In the genomic region with DNA sequence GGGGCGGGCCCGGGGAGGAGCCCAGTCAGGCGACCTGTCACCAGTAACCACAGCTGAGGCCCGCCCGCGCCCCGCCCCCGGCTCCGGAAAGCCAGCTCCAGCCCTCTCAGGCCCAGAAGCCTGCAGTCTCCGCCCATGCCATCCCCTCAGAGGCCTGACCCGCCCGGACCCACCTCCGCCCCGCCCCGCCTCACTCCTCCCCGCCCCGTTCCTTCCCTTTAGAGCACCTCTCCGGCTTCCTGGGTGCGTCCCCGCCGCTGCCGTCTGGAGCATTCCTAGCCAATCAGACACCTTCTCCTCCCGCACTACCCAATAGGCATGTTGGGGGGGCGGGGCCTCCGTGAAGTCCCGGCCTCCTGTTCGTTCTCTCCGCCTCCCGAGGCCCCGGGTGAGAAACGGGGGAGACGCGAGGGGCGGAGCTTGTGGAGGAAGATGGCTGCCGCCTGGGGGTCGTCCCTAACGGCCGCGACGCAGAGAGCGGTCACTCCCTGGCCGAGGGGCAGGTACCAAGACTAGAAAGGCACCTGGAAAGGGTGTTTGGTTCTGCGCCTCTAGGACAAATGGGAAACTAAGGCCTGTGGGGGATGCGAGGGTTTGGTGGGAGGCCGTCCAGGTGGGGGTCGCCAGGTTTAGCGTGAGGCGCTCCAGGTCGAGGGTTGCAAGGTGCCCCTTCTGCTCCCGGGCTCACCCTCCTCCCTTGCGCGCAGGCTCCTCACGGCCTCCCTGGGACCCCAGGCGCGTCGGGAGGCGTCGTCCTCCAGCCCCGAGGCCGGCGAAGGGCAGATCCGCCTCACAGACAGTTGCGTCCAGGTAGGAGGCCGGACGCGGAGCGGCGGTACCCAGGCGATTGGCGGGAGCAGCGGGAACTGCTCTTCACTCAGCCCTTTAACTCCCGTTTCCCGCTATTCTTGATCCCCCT, we compare ENCODE assay signal across 8 cellular contexts. TPM values are rescaled to one million over a fixed set of nuclear protein-coding genes. Genes with fewer than 3 reads are reported as not detected.
DNase-seq lines count a peak whose midpoint lies in the region; ATAC-seq and TF ChIP-seq lines count a peak whose summit lies in the region.

A gene with protein sequence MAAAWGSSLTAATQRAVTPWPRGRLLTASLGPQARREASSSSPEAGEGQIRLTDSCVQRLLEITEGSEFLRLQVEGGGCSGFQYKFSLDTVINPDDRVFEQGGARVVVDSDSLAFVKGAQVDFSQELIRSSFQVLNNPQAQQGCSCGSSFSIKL (plus strand): TSS at position 423 of the 919 bp plus-strand sequence. CDS start 10 bp downstream, at position 433.

- DNase-seq in CD1c-positive myeloid dendritic cell (ENCODE audit: extremely low spot score), result peak; percentile 98
- peak; percentile 99 for DNase-seq in NCI-H82 treated with DMSO at 0.1 percent for 48 hours (lab: John Stamatoyannopoulos, UW; ENCODE audit: unreplicated experiment)
- DNase-seq in activated CD4-positive, alpha-beta memory T cell treated with anti-CD3 and anti-CD28 coated beads for 36 hours, result peak; percentile 100
- peak; percentile 100 for DNase-seq in lower leg skin (ENCODE audit: low spot score in 2 of 2)
- peak; percentile 99 to 100 for DNase-seq in stimulated activated CD4-positive, alpha-beta T cell treated with anti-CD3 and anti-CD28 coated beads, Interleukin-4, amount 100 ng/mL, for 48 hours (ENCODE audit: low read depth in 2 of 2)

- no peaks in the 10 kb centered on the region for H3K27me3 ChIP-seq in duodenal mucosa (ENCODE audit: control insufficient read depth in 1 of 2, insufficient read depth in 2 of 2, low read length in 2 of 2)

- peak within 1 kb of the TSS; percentile 95 for H3K27ac ChIP-seq in duodenal mucosa (ENCODE audit: low read depth, low read length)

- peak in 1 of 2 donors; percentile 22 for TF ChIP-seq POLR2A in lower leg skin (IDR thresholded peaks at IDR 0.05)

- POLR2A ChIA-PET in activated CD4-positive, alpha-beta memory T cell treated with anti-CD3 and anti-CD28 coated beads for 36 hours (lab: Charles Lee), result interaction anchor here (1.1 to 1.4 kb wide), 2 partner anchors 118 to 270 kb away, joined by 4 read pairs; a partner anchor contains a TSS

- CTCF ChIA-PET in activated CD4-positive, alpha-beta memory T cell treated with anti-CD3 and anti-CD28 coated beads for 36 hours (lab: Charles Lee), result interaction anchor here (0.6 to 1.3 kb wide), 3 partner anchors 79 to 270 kb away, joined by 3 to 4 read pairs (median 3); a partner anchor contains a TSS

- intact Hi-C loops in activated CD4-positive, alpha-beta memory T cell treated with anti-CD3 and anti-CD28 coated beads for 36 hours (cut with micrococcal nuclease), result loop anchor here (1.0 to 5.0 kb wide), 8 partner anchors 91 to 753 kb away; a partner anchor contains a TSS
- intact Hi-C loops in lower leg skin (cut with DNase I; ENCODE audit: low total_unique reads), result no loop called here

- H3K4me1 Mint-ChIP-seq in activated CD4-positive, alpha-beta memory T cell treated with anti-CD3 and anti-CD28 coated beads for 36 hours (ENCODE audit: low read depth), result peaks cover 21% of the 10 kb centered on the region

- H3K4me3 Mint-ChIP-seq in activated CD4-positive, alpha-beta memory T cell treated with anti-CD3 and anti-CD28 coated beads for 36 hours, result peak within 1 kb of the TSS; percentile 87

- H3K36me3 Mint-ChIP-seq in activated CD4-positive, alpha-beta memory T cell treated with anti-CD3 and anti-CD28 coated beads for 36 hours, result peaks cover 2% of the 10 kb centered on the region

- no peak for TF ChIP-seq CTCF in lower leg skin (IDR thresholded peaks at IDR 0.05)

- ATAC-seq in GM19438 (IDR thresholded peaks at IDR 0.05; ENCODE audit: low read depth, unreplicated experiment) (peak; percentile 83), HG03575 (IDR thresholded peaks at IDR 0.05; ENCODE audit: extremely low read depth, insufficient number of reproducible peaks, low FRiP score, unreplicated experiment) (peak; percentile 75)

- H3K27ac Mint-ChIP-seq in activated CD4-positive, alpha-beta memory T cell treated with anti-CD3 and anti-CD28 coated beads for 36 hours, result peak within 1 kb of the TSS; percentile 80

- no peaks in the 10 kb centered on the region for H3K9me3 ChIP-seq in duodenal mucosa (ENCODE audit: control insufficient read depth in 1 of 2, low read length in 2 of 2)

- H3K9me3 Mint-ChIP-seq in activated CD4-positive, alpha-beta memory T cell treated with anti-CD3 and anti-CD28 coated beads for 36 hours, result no peaks in the 10 kb centered on the region

- H3K4me1 ChIP-seq in duodenal mucosa (ENCODE audit: control insufficient read depth in 1 of 2, insufficient read depth in 2 of 2, low read length in 2 of 2), result peaks cover 23 to 24% of the 10 kb centered on the region in 2 donors

- H3K36me3 ChIP-seq in duodenal mucosa (ENCODE audit: control insufficient read depth in 1 of 2, insufficient read depth in 2 of 2, low read length in 2 of 2), result peaks cover 0 to 3% of the 10 kb centered on the region in 2 donors

- WGBS in lower leg skin, 2 donors, result 0 to 1% methylated on average over 58 to 62 of the region's 73 CpGs

- H3K9ac ChIP-seq in duodenal mucosa (ENCODE audit: low read depth in 1 of 2, low read length in 2 of 2), result peak within 1 kb of the TSS; percentile 73 to 85

- H3K4me3 ChIP-seq in duodenal mucosa (ENCODE audit: low read depth in 1 of 2, low read length in 2 of 2), result peak within 1 kb of the TSS; percentile 86 to 89
- peak within 1 kb of the TSS; percentile 68 for H3K4me3 ChIP-seq in lower leg skin (ENCODE audit: low read depth, poor library complexity, severe bottlenecking)

- H3K27me3 Mint-ChIP-seq in activated CD4-positive, alpha-beta memory T cell treated with anti-CD3 and anti-CD28 coated beads for 36 hours, result no peaks in the 10 kb centered on the region

RNA-seq across cellular contexts. Expression of the gene that starts here (rescaled TPM):
- total RNA-seq in activated CD4-positive, alpha-beta memory T cell treated with anti-CD3 and anti-CD28 coated beads for 36 hours, result 10 to 100 TPM; 33.6 to 35.2 TPM
- 10 to 100 TPM in 3 of 4 donors, 1 to 10 TPM in 1; 4.1 to 14.4 (median 12.4) TPM for total RNA-seq in lower leg skin

Comparison
In these comparisons a context has a peak if more than half of its experiments do, and no peak if none do; other contexts are left out.
1. Peak in every context shown above with its lines: DNase-seq, ATAC-seq, H3K4me3 ChIP-seq and H3K27ac ChIP-seq.